8 cellular contexts compared by ENCODE assay signal in genomic region chr2:225002656-225003045, GRCh38. TPM values are rescaled to one million over a fixed set of nuclear protein-coding genes. Genes with fewer than 3 reads are reported as not detected.
A peak's percentile ranks its signal among the peaks of the same experiment; 100 is the strongest.
DNase-seq lines count a peak whose midpoint lies in the region; ATAC-seq, FAIRE-seq and TF ChIP-seq lines count a peak whose summit lies in the region.

No MANE protein-coding gene starts in this region.

- no peaks in the 10 kb centered on the region for H3K79me1 ChIP-seq in H9 (ENCODE audit: insufficient read depth, low read depth, low read length, poor library complexity, severe bottlenecking)

- 0 out of 2 replicates have a peak, but pooled peaks have one; percentile 2 for TF ChIP-seq CTCF in Panc1 (IDR thresholded peaks at IDR 0.05)
- peak; percentile 3 for TF ChIP-seq CTCF in kidney (IDR thresholded peaks at IDR 0.05; ENCODE audit: borderline replicate concordance, extremely low read depth, insufficient read depth)
- no peak for TF ChIP-seq CTCF in sigmoid colon (IDR thresholded peaks at IDR 0.05)
- TF ChIP-seq CTCF in H9 (conservative IDR thresholded peaks at IDR 0.05) = no peak

- BruUV-seq in Panc1 (replicated peaks; lab: Mats Ljungman, UMichigan) = no TSS peak

- peaks cover 0 to 5% of the 10 kb centered on the region in 2 experiments; a peak in 2 of 4 replicates for H3K4me1 Mint-ChIP-seq in H9

- no peaks in the 10 kb centered on the region; the same call in 1 of the 2 replicates for H3K27me3 Mint-ChIP-seq in H9 (ENCODE audit: low read depth)

- POLR2A ChIA-PET in Panc1 (lab: Charles Lee) = no interaction called here

- H3K4me3 Mint-ChIP-seq in H9 = no peak overlapping the region

- no peak overlapping the region for H3K27ac Mint-ChIP-seq in H9

- peak; percentile 35 for DNase-seq in stimulated activated CD4-positive, alpha-beta T cell treated with anti-CD3 and anti-CD28 coated beads, Interleukin-4, amount 100 ng/mL, for 24 hours
- no peak for DNase-seq in stimulated activated CD4-positive, alpha-beta T cell treated with anti-CD3 and anti-CD28 coated beads, Interleukin-2, amount 100 ng/mL, for 48 hours
- DNase-seq in Panc1 (ENCODE audit: low read depth, low spot score) (no peak), kidney (no peak), sigmoid colon (no peak), H9 (no peak), superior temporal gyrus (ENCODE audit: extremely low spot score) (no peak)

- no peak overlapping the region for H4K8ac ChIP-seq in H9 (replicated peaks; ENCODE audit: insufficient read length, low read depth, low read length)

- H3K79me2 ChIP-seq in H9 (ENCODE audit: insufficient read depth, low read length) = no peaks in the 10 kb centered on the region

- H4K20me1 ChIP-seq in H9 (ENCODE audit: control insufficient read depth, insufficient read depth, insufficient read length) = no peaks in the 10 kb centered on the region

- no peak for TF ChIP-seq POLR2A in sigmoid colon (IDR thresholded peaks at IDR 0.05)

- no peaks in the 10 kb centered on the region for H3K36me3 ChIP-seq in Panc1 (ENCODE audit: control insufficient read depth, insufficient read depth, low read length)
- no peaks in the 10 kb centered on the region for H3K36me3 ChIP-seq in kidney (ENCODE audit: control insufficient read depth in 1 of 2, insufficient read depth in 2 of 2, low read length in 2 of 2)
- no peaks in the 10 kb centered on the region for H3K36me3 ChIP-seq in sigmoid colon

- no peak overlapping the region for H3K56ac ChIP-seq in H9 (ENCODE audit: insufficient read length, low read depth, low read length)

- in situ Hi-C loops in Panc1 (cut with HindIII; ENCODE audit: low pct_unique_long_range_greater_than_20kb, low sequenced_read_pairs) = no loop called here

- no peaks in the 10 kb centered on the region for H3K36me3 Mint-ChIP-seq in H9 (ENCODE audit: insufficient read depth in 1 of 3, low read depth in 3 of 3)

- H2AFZ ChIP-seq in H9 (ENCODE audit: low read length) = no peak overlapping the region

- no peaks in the 10 kb centered on the region for H3K23me2 ChIP-seq in H9 (ENCODE audit: insufficient read length, low read depth, low read length, poor library complexity, severe bottlenecking)

- H3K14ac ChIP-seq in H9 (ENCODE audit: insufficient read depth, low read length) = no peak overlapping the region

- no peak overlapping the region for H3K4me2 ChIP-seq in H9 (ENCODE audit: insufficient read depth, insufficient read length, low read length)

- H3K4me3 ChIP-seq in Panc1 (ENCODE audit: low read depth in 2 of 2, low read length in 2 of 2) = no peak overlapping the region
- no peak overlapping the region for H3K4me3 ChIP-seq in kidney (ENCODE audit: low read length in 2 of 2)
- no peak overlapping the region for H3K4me3 ChIP-seq in sigmoid colon

- H4K5ac ChIP-seq in H9 (ENCODE audit: insufficient read length, low read depth, low read length) = no peak overlapping the region

- H2BK20ac ChIP-seq in H9 (ENCODE audit: low read depth, low read length, poor library complexity, severe bottlenecking) = no peak overlapping the region

- no peaks in the 10 kb centered on the region; a peak in 1 of 5 replicates for H3K9me3 Mint-ChIP-seq in H9

- no peak overlapping the region for H3K9ac ChIP-seq in kidney (ENCODE audit: low read length in 2 of 2)
- no peak overlapping the region for H3K9ac ChIP-seq in H9 (ENCODE audit: extremely low read depth, insufficient read length, low read length)

- no peak overlapping the region for H2BK15ac ChIP-seq in H9 (ENCODE audit: low read depth, low read length)

- intact Hi-C loops in Panc1 (cut with micrococcal nuclease; ENCODE audit: unreplicated experiment) = loop anchor here (2.0 to 10.0 kb wide), 2 partner anchors 646 to 662 kb away; no protein-coding TSS in a partner anchor
- intact Hi-C loops in kidney (cut with DNase I) = no loop called here
- intact Hi-C loops in sigmoid colon (cut with DNase I) = no loop called here

- CTCF ChIA-PET in Panc1 (lab: Charles Lee) = no interaction called here

- H3K18ac ChIP-seq in H9 (ENCODE audit: insufficient read length, low read depth, low read length) = no peak overlapping the region

- ATAC-seq in HG02884 (IDR thresholded peaks at IDR 0.05; ENCODE audit: unreplicated experiment) = peak; percentile 80
- ATAC-seq in Panc1 = peak; percentile 48; the same call in 1 of the 2 replicates

- peaks cover 4% of the 10 kb centered on the region for H3K4me1 ChIP-seq in Panc1 (ENCODE audit: control insufficient read depth, insufficient read depth, low read length)
- H3K4me1 ChIP-seq in kidney (ENCODE audit: control insufficient read depth in 1 of 2, insufficient read depth in 1 of 2, low read depth in 1 of 2, low read length in 2 of 2) = peaks cover 0 to 3% of the 10 kb centered on the region in 2 donors
- H3K4me1 ChIP-seq in sigmoid colon = no peaks in the 10 kb centered on the region
- no peaks in the 10 kb centered on the region for H3K4me1 ChIP-seq in H9 (ENCODE audit: insufficient read depth, low read length)

- H2BK12ac ChIP-seq in H9 (ENCODE audit: insufficient read length, low read depth, low read length) = no peak overlapping the region

- H3K23ac ChIP-seq in H9 (ENCODE audit: insufficient read length, low read depth, low read length) = no peak overlapping the region

- H4K91ac ChIP-seq in H9 (ENCODE audit: insufficient read length, low read depth, low read length) = no peak overlapping the region

- no peak for FAIRE-seq in kidney (lab: Jason Lieb, UNC)

- 45 to 58% methylated on average over 5 of the region's 5 CpGs for WGBS in sigmoid colon, 2 donors
- WGBS in H9 (ENCODE audit: extremely low coverage, insufficient read length, low lambda C conversion rate) = no CpG with 5 or more reads among the region's 5 CpGs

- H3K4ac ChIP-seq in H9 (ENCODE audit: low read depth, low read length) = no peak overlapping the region

- no peak overlapping the region for H2BK5ac ChIP-seq in H9 (ENCODE audit: insufficient read length, low read length)

- H3K27me3 ChIP-seq in Panc1 (ENCODE audit: control insufficient read depth, insufficient read depth, low read length) (no peaks in the 10 kb centered on the region), sigmoid colon (no peaks in the 10 kb centered on the region), H9 (ENCODE audit: insufficient read depth, low read length) (no peaks in the 10 kb centered on the region)

- H3K27ac ChIP-seq in Panc1 (ENCODE audit: low read length) (no peak overlapping the region), kidney (ENCODE audit: low read depth in 2 of 2, low read length in 2 of 2) (no peak overlapping the region), sigmoid colon (no peak overlapping the region), H9 (ENCODE audit: insufficient read length, low read depth, low read length) (no peak overlapping the region)

- H3K9me3 ChIP-seq in Panc1 (ENCODE audit: control insufficient read depth, insufficient read depth, low read depth, low read length) = no peaks in the 10 kb centered on the region
- no peaks in the 10 kb centered on the region for H3K9me3 ChIP-seq in kidney (ENCODE audit: control insufficient read depth in 1 of 2, low read length in 2 of 2)
- H3K9me3 ChIP-seq in sigmoid colon = no peaks in the 10 kb centered on the region
- H3K9me3 ChIP-seq in H9 (ENCODE audit: control insufficient read depth, low read depth, low read length) = no peaks in the 10 kb centered on the region

- H3T11ph ChIP-seq in H9 (ENCODE audit: low read length) = no peak overlapping the region

- no peak overlapping the region for H2AK5ac ChIP-seq in H9 (ENCODE audit: insufficient read length, low read length)

- H2BK120ac ChIP-seq in H9 (ENCODE audit: low read depth, low read length, poor library complexity, severe bottlenecking) = no peak overlapping the region

- no peak for TF ChIP-seq EP300 in sigmoid colon (IDR thresholded peaks at IDR 0.05)

RNA-seq across cellular contexts. Expression of gene DOCK10, which starts 39.6 kb away (rescaled TPM):
- total RNA-seq in Panc1 (2021; ENCODE audit: unreplicated experiment) (5.8 TPM), kidney (33.8 TPM), sigmoid colon (1 to 10 TPM; 4.2 to 8.0 (median 6.3) TPM), H9 (2021) (0.61 and 0.79 TPM in 2 replicates)
- 1.1 TPM for polyA plus RNA-seq in Panc1 (2012; ENCODE audit: insufficient read length)
- polyA plus RNA-seq in kidney (ENCODE audit: insufficient read depth, low read depth, low replicate concordance) (2.1 TPM), sigmoid colon (10 to 100 TPM in 1 of 3 donors, 1 to 10 TPM in 2; 3.0 to 11.4 (median 4.2) TPM)

Comparison
In these comparisons a context has a peak if more than half of its experiments do, and no peak if none do; other contexts are left out.
1. CTCF ChIP-seq: peak in Panc1 (single experiment) and kidney (single experiment); none in sigmoid colon (0 of 4) and H9 (single experiment).